In genomic region chr20:54345817-54346216, GRCh38 we compare ENCODE assay signal across 1 cellular context.
TF ChIP-seq lines count a peak whose summit lies in the region.

No MANE protein-coding gene starts in this region.

TF ChIP-seq in GM12878, 131 proteins besides CTCF, POLR2A, EP300 and RAD21 (continued from another document):
- no peak for TF ChIP-seq BCLAF1 (IDR thresholded peaks at IDR 0.05)
- no peak for TF ChIP-seq ZBTB33 (IDR thresholded peaks at IDR 0.05)
- no peak for TF ChIP-seq ATF3 (IDR thresholded peaks at IDR 0.05; ENCODE audit: borderline replicate concordance, extremely low read depth, low read depth, low read length)
- no peak for TF ChIP-seq ZNF274 (IDR thresholded peaks at IDR 0.05; ENCODE audit: insufficient read depth, insufficient read length)
- TF ChIP-seq NR2C1 (IDR thresholded peaks at IDR 0.05): no peak
- no peak for TF ChIP-seq CREB1 (IDR thresholded peaks at IDR 0.05; ENCODE audit: low read depth)
- TF ChIP-seq, protein P1, sequence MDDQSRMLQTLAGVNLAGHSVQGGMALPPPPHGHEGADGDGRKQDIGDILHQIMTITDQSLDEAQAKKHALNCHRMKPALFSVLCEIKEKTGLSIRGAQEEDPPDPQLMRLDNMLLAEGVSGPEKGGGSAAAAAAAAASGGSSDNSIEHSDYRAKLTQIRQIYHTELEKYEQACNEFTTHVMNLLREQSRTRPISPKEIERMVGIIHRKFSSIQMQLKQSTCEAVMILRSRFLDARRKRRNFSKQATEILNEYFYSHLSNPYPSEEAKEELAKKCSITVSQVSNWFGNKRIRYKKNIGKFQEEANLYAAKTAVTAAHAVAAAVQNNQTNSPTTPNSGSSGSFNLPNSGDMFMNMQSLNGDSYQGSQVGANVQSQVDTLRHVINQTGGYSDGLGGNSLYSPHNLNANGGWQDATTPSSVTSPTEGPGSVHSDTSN (IDR thresholded peaks at IDR 0.05; ENCODE audit: insufficient replicate concordance, low read depth, low read length): no peak
- TF ChIP-seq NKRF (conservative IDR thresholded peaks at IDR 0.05): no peak
- TF ChIP-seq SUZ12 (IDR thresholded peaks at IDR 0.05; ENCODE audit: unreplicated experiment): no peak
- TF ChIP-seq NFYA (IDR thresholded peaks at IDR 0.05; ENCODE audit: borderline replicate concordance, low read depth, low read length): no peak
- TF ChIP-seq SMAD5 (IDR thresholded peaks at IDR 0.05; ENCODE audit: low read depth): no peak
